ENCODE assay signal across 11 cellular contexts in genomic region chr17:75476274-75476673, GRCh38. TPM values are rescaled to one million over a fixed set of nuclear protein-coding genes. Genes with fewer than 3 reads are reported as not detected.
A peak's percentile ranks its signal among the peaks of the same experiment; 100 is the strongest.
DNase-seq lines count a peak whose midpoint lies in the region; ATAC-seq, FAIRE-seq and TF ChIP-seq lines count a peak whose summit lies in the region.
"Had no signal": no experiment of that assay in that cellular context is flagged by ENCODE, and none has a peak within 500 bp of the region (broad histone marks: within the 10 kb centered on the region; RNA-seq: fewer than 3 reads in every experiment).

No MANE protein-coding gene starts in this region.

- DNase-seq in AG08396 (ENCODE audit: low spot score) (peak; percentile 66), hepatic stellate cell (ENCODE audit: low spot score) (peak; percentile 77), pancreas (no peak), T-helper 2 cell (no peak), COLO829 (ENCODE audit: low spot score) (no peak)
- DNase-seq in activated CD4-positive, CD25-positive, alpha-beta regulatory T cell treated with anti-CD3 and anti-CD28 coated beads, Interleukin-2, amount 50 U/mL, for 72 hours = no peak
- DNase-seq: activated CD8-positive, alpha-beta memory T cell treated with anti-CD3 and anti-CD28 coated beads, Interleukin-2, amount 10 ng/mL, durations not matched to agents 7 days and 5 days; cortex of kidney; KG1 had no signal

- no peaks in the 10 kb centered on the region for H3K4me1 ChIP-seq in pancreas

- H3K27me3 ChIP-seq in pancreas = no peaks in the 10 kb centered on the region

- intact Hi-C loops in pancreas (cut with DNase I) = no loop called here

- no peaks in the 10 kb centered on the region for H3K36me3 ChIP-seq in pancreas

- TF ChIP-seq CTCF in pancreas (IDR thresholded peaks at IDR 0.05) = no peak

- H3K27ac ChIP-seq in cingulate gyrus (ENCODE audit: low read depth, low read length) = peak overlapping the region; percentile 90
- H3K27ac ChIP-seq in pancreas = no peak overlapping the region

- 78 to 79% methylated on average over 8 of the region's 8 CpGs for WGBS in pancreas, 2 donors

- H3K9me3 ChIP-seq in pancreas = no peaks in the 10 kb centered on the region

- peak in 3 of 4 donors; percentile 55 to 64 (median 57) for ATAC-seq in pancreas
- no peak for ATAC-seq in GM19328 (IDR thresholded peaks at IDR 0.05; ENCODE audit: unreplicated experiment)
- ATAC-seq: activated CD8-positive, alpha-beta memory T cell treated with anti-CD3 and anti-CD28 coated beads, Interleukin-2, amount 10 ng/mL, durations not matched to agents 7 days and 5 days had no signal

- FAIRE-seq in pancreas (lab: Jason Lieb, UNC) = no peak

- H3K4me3 ChIP-seq in pancreas = no peak overlapping the region

RNA-seq across cellular contexts. Expression of gene TMEM94, which starts 19.8 kb away (rescaled TPM):
- total RNA-seq in pancreas = 10 to 100 TPM; 29.9 to 53.3 (median 34.9) TPM
- 10 to 100 TPM; 55.4 to 64.9 TPM for polyA plus RNA-seq in pancreas

RNA-seq across cellular contexts. Expression of gene CASKIN2, which starts 39.1 kb away (rescaled TPM):
- total RNA-seq in pancreas = 10 to 100 TPM; 12.2 to 20.7 (median 13.2) TPM
- 10 to 100 TPM; 12.1 to 14.7 TPM for polyA plus RNA-seq in pancreas

RNA-seq across cellular contexts. Expression of gene TSEN54, which starts 40.1 kb away (rescaled TPM):
- total RNA-seq in pancreas = 10 to 100 TPM; 14.9 to 20.0 (median 19.1) TPM
- polyA plus RNA-seq in pancreas = 100 to 1,000 TPM in 1 of 2 donors, 10 to 100 TPM in 1; 55.1 to 105 TPM

RNA-seq across cellular contexts. Expression of gene LLGL2, which starts 49.2 kb away (rescaled TPM):
- total RNA-seq in pancreas = 100 to 1,000 TPM in 3 of 6 donors, 10 to 100 TPM in 3; 87.8 to 130 (median 101) TPM
- polyA plus RNA-seq in pancreas = 100 to 1,000 TPM; 286 to 296 TPM

Comparison
In these comparisons a context has a peak if more than half of its experiments do, and no peak if none do; other contexts are left out.
1. DNase-seq: peak in AG08396 (single experiment) and hepatic stellate cell (single experiment); none in pancreas (0 of 6), T-helper 2 cell (0 of 5), activated CD4-positive, CD25-positive, alpha-beta regulatory T cell treated with anti-CD3 and anti-CD28 coated beads, Interleukin-2, amount 50 U/mL, for 72 hours (single experiment) and COLO829 (single experiment).